1 cellular context compared by ENCODE assay signal in genomic region chr7:52634996-52635395, GRCh38.
TF ChIP-seq lines count a peak whose summit lies in the region.

No MANE protein-coding gene starts in this region.

TF ChIP-seq in GM23338, 12 proteins besides CTCF, POLR2A, EP300 and RAD21 (continued from another document):
- TF ChIP-seq, protein P1, sequence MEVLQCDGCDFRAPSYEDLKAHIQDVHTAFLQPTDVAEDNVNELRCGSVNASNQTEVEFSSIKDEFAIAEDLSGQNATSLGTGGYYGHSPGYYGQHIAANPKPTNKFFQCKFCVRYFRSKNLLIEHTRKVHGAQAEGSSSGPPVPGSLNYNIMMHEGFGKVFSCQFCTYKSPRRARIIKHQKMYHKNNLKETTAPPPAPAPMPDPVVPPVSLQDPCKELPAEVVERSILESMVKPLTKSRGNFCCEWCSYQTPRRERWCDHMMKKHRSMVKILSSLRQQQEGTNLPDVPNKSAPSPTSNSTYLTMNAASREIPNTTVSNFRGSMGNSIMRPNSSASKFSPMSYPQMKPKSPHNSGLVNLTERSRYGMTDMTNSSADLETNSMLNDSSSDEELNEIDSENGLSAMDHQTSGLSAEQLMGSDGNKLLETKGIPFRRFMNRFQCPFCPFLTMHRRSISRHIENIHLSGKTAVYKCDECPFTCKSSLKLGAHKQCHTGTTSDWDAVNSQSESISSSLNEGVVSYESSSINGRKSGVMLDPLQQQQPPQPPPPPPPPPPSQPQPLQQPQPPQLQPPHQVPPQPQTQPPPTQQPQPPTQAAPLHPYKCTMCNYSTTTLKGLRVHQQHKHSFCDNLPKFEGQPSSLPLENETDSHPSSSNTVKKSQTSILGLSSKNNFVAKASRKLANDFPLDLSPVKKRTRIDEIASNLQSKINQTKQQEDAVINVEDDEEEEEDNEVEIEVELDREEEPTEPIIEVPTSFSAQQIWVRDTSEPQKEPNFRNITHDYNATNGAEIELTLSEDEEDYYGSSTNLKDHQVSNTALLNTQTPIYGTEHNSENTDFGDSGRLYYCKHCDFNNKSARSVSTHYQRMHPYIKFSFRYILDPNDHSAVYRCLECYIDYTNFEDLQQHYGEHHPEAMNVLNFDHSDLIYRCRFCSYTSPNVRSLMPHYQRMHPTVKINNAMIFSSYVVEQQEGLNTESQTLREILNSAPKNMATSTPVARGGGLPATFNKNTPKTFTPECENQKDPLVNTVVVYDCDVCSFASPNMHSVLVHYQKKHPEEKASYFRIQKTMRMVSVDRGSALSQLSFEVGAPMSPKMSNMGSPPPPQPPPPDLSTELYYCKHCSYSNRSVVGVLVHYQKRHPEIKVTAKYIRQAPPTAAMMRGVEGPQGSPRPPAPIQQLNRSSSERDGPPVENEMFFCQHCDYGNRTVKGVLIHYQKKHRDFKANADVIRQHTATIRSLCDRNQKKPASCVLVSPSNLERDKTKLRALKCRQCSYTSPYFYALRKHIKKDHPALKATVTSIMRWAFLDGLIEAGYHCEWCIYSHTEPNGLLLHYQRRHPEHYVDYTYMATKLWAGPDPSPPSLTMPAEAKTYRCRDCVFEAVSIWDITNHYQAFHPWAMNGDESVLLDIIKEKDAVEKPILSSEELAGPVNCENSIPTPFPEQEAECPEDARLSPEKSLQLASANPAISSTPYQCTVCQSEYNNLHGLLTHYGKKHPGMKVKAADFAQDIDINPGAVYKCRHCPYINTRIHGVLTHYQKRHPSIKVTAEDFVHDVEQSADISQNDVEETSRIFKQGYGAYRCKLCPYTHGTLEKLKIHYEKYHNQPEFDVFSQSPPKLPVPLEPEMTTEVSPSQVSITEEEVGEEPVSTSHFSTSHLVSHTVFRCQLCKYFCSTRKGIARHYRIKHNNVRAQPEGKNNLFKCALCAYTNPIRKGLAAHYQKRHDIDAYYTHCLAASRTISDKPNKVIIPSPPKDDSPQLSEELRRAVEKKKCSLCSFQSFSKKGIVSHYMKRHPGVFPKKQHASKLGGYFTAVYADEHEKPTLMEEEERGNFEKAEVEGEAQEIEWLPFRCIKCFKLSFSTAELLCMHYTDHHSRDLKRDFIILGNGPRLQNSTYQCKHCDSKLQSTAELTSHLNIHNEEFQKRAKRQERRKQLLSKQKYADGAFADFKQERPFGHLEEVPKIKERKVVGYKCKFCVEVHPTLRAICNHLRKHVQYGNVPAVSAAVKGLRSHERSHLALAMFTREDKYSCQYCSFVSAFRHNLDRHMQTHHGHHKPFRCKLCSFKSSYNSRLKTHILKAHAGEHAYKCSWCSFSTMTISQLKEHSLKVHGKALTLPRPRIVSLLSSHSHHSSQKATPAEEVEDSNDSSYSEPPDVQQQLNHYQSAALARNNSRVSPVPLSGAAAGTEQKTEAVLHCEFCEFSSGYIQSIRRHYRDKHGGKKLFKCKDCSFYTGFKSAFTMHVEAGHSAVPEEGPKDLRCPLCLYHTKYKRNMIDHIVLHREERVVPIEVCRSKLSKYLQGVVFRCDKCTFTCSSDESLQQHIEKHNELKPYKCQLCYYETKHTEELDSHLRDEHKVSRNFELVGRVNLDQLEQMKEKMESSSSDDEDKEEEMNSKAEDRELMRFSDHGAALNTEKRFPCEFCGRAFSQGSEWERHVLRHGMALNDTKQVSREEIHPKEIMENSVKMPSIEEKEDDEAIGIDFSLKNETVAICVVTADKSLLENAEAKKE (CRISPR knock-in tag; IDR thresholded peaks at IDR 0.05): no peak
- no peak for TF ChIP-seq ZNF114 (CRISPR knock-in tag; IDR thresholded peaks at IDR 0.05)
- TF ChIP-seq CREB1 (CRISPR knock-in tag; IDR thresholded peaks at IDR 0.05; ENCODE audit: low read depth): no peak
- TF ChIP-seq POLR2AphosphoS5 (IDR thresholded peaks at IDR 0.05; ENCODE audit: low read depth): no peak
- TF ChIP-seq ZNF331 (CRISPR knock-in tag; IDR thresholded peaks at IDR 0.05; ENCODE audit: low read depth): no peak
- no peak for TF ChIP-seq STAT1 (IDR thresholded peaks at IDR 0.05; ENCODE audit: unreplicated experiment)
- no peak for TF ChIP-seq EZH2phosphoT487 (IDR thresholded peaks at IDR 0.05; ENCODE audit: unreplicated experiment)
- TF ChIP-seq ETS1 (IDR thresholded peaks at IDR 0.05): no peak
TF ChIP-seq in GM23338: peak in this region for 0.
